In genomic region chr19:18205180-18205915, GRCh38 we compare ENCODE assay signal across 8 cellular contexts. TPM values are rescaled to one million over a fixed set of nuclear protein-coding genes. Genes with fewer than 3 reads are reported as not detected.
DNase-seq lines count a peak whose midpoint lies in the region; ATAC-seq, FAIRE-seq and TF ChIP-seq lines count a peak whose summit lies in the region.

No MANE protein-coding gene starts in this region.

- peaks cover 0 to 11% (median 6%) of the 10 kb centered on the region in 11 experiments; a peak in 13 of 22 replicates for H3K36me3 ChIP-seq in BLaER1 treated with 17β-estradiol and CSF1 and Interleukin-3, amounts not matched to agents 10 nM and 100 nM
- no peaks in the 10 kb centered on the region for H3K36me3 ChIP-seq in astrocyte (ENCODE audit: insufficient read depth, low read length)
- no peaks in the 10 kb centered on the region for H3K36me3 ChIP-seq in parathyroid adenoma (ENCODE audit: control insufficient read depth, insufficient read depth, low read length)

- H3K36me3 Mint-ChIP-seq in astrocyte (ENCODE audit: low read depth, unreplicated experiment) = peaks cover 11% of the 10 kb centered on the region

- peaks cover 0 to 21% (median 8%) of the 10 kb centered on the region in 11 experiments; a peak in 7 of 22 replicates for H4K20me1 ChIP-seq in BLaER1 treated with 17β-estradiol and CSF1 and Interleukin-3, amounts not matched to agents 10 nM and 100 nM
- H4K20me1 ChIP-seq in astrocyte (ENCODE audit: insufficient read depth, low read length) = peaks cover 11% of the 10 kb centered on the region

- peak overlapping the region; percentile 84 to 95 (median 88) for H3K9ac ChIP-seq in BLaER1 treated with 17β-estradiol and CSF1 and Interleukin-3, amounts not matched to agents 10 nM and 100 nM
- H3K9ac ChIP-seq in astrocyte (ENCODE audit: low read length) (peak overlapping the region; percentile 83), parathyroid adenoma (peak overlapping the region; percentile 78)

- peaks cover 2% of the 10 kb centered on the region for H3K4me1 Mint-ChIP-seq in astrocyte (ENCODE audit: low read depth, unreplicated experiment)

- TF ChIP-seq CTCF in astrocyte (IDR thresholded peaks at IDR 0.05; ENCODE audit: insufficient read depth, low read depth, low read length) (no peak), parathyroid adenoma (IDR thresholded peaks at IDR 0.05) (no peak)

- ATAC-seq in left ventricle myocardium superior = peak; percentile 63

- H3K9me3 Mint-ChIP-seq in astrocyte (ENCODE audit: unreplicated experiment) = peaks cover 2% of the 10 kb centered on the region

- peak overlapping the region; percentile 91 for H3K4me3 Mint-ChIP-seq in astrocyte (ENCODE audit: unreplicated experiment)

- peak overlapping the region; percentile 91 for H3K27ac Mint-ChIP-seq in astrocyte (ENCODE audit: unreplicated experiment)

- no peaks in the 10 kb centered on the region for H3K27me3 ChIP-seq in BLaER1 treated with 17β-estradiol and CSF1 and Interleukin-3, amounts not matched to agents 10 nM and 100 nM
- H3K27me3 ChIP-seq in astrocyte (ENCODE audit: insufficient read depth, low read length) (no peaks in the 10 kb centered on the region), parathyroid adenoma (ENCODE audit: control insufficient read depth, insufficient read depth, low read length) (no peaks in the 10 kb centered on the region)

- H3K4me2 ChIP-seq in BLaER1 treated with 17β-estradiol and CSF1 and Interleukin-3, amounts not matched to agents 10 nM and 100 nM = peak overlapping the region; percentile 83 to 100 (median 98)
- H3K4me2 ChIP-seq in astrocyte (ENCODE audit: low read length) = peak overlapping the region; percentile 87
- H3K4me2 ChIP-seq in parathyroid adenoma (ENCODE audit: low read length) = peak overlapping the region; percentile 95

- FAIRE-seq in HTR-8/SVneo (lab: Jason Lieb, UNC) (no peak), astrocyte (lab: Jason Lieb, UNC) (no peak)

- peaks cover 3% of the 10 kb centered on the region for H3K79me2 ChIP-seq in astrocyte (ENCODE audit: insufficient read depth, low read length)
- peaks cover 8% of the 10 kb centered on the region for H3K79me2 ChIP-seq in parathyroid adenoma

- intact Hi-C loops in left ventricle myocardium superior (cut with micrococcal nuclease) = loop anchor here (10.0 kb wide), 1 partner anchor 119 kb away; the partner anchor contains the start of gene LSM4

- peak overlapping the region; percentile 67 to 83 (median 76) for H3K4me3 ChIP-seq in BLaER1 treated with 17β-estradiol and CSF1 and Interleukin-3, amounts not matched to agents 10 nM and 100 nM
- H3K4me3 ChIP-seq in astrocyte (ENCODE audit: insufficient read depth, low read depth, low read length) = peak overlapping the region; percentile 55
- H3K4me3 ChIP-seq in parathyroid adenoma (ENCODE audit: low read depth, low read length) = peak overlapping the region; percentile 65

- H3K9me3 ChIP-seq in BLaER1 treated with 17β-estradiol and CSF1 and Interleukin-3, amounts not matched to agents 10 nM and 100 nM (replicated peaks in 1 of 11) = no peaks in the 10 kb centered on the region
- H3K9me3 ChIP-seq in astrocyte (ENCODE audit: insufficient read depth, low read depth, low read length) (no peaks in the 10 kb centered on the region), parathyroid adenoma (ENCODE audit: control insufficient read depth, low read length) (no peaks in the 10 kb centered on the region)

- H3K27me3 Mint-ChIP-seq in astrocyte (ENCODE audit: low read depth, unreplicated experiment) = peaks cover 5% of the 10 kb centered on the region

- H2AFZ ChIP-seq in astrocyte (ENCODE audit: low read depth, low read length) (peak overlapping the region; percentile 63), parathyroid adenoma (peak overlapping the region; percentile 96)

- H3K4me1 ChIP-seq in BLaER1 treated with 17β-estradiol and CSF1 and Interleukin-3, amounts not matched to agents 10 nM and 100 nM = peaks cover 24 to 51% (median 41%) of the 10 kb centered on the region in 10 experiments
- H3K4me1 ChIP-seq in astrocyte (ENCODE audit: insufficient read depth, low read length) (peaks cover 18% of the 10 kb centered on the region), parathyroid adenoma (peaks cover 2% of the 10 kb centered on the region)

- peak overlapping the region; percentile 79 to 96 (median 91) for H3K27ac ChIP-seq in BLaER1 treated with 17β-estradiol and CSF1 and Interleukin-3, amounts not matched to agents 10 nM and 100 nM
- H3K27ac ChIP-seq in astrocyte (ENCODE audit: low read depth, low read length) (peak overlapping the region; percentile 86), parathyroid adenoma (peak overlapping the region; percentile 93)

- DNase-seq in HTR-8/SVneo (ENCODE audit: insufficient read length, low spot score) (peak; percentile 60), T follicular helper cell (ENCODE audit: low read depth) (peak; percentile 34), astrocyte (ENCODE audit: low read depth) (peak; percentile 56), left ventricle myocardium superior (peak; percentile 91), GM19238 (ENCODE audit: insufficient read length, low spot score) (no peak), GOT3 (lab: John Stamatoyannopoulos, UW) (no peak)

RNA-seq across cellular contexts. Expression of gene RAB3A, which starts 1.5 kb away (rescaled TPM):
- 6.6 and 7.5 TPM in 2 replicates for total RNA-seq in astrocyte
- total RNA-seq in left ventricle myocardium superior = 35.5 TPM

RNA-seq across cellular contexts. Expression of gene MPV17L2, which starts 12.3 kb away (rescaled TPM):
- total RNA-seq in astrocyte (17.7 and 21.8 TPM in 2 replicates), left ventricle myocardium superior (9.0 TPM)

RNA-seq across cellular contexts. Expression of gene PDE4C, which starts 20.9 kb away (rescaled TPM):
- total RNA-seq in astrocyte = 0.64 and 0.70 TPM in 2 replicates
- 1.2 TPM for total RNA-seq in left ventricle myocardium superior

RNA-seq across cellular contexts. Expression of gene IFI30, which starts 31.7 kb away (rescaled TPM):
- total RNA-seq in astrocyte = 0.89 and 2.3 TPM in 2 replicates
- total RNA-seq in left ventricle myocardium superior = 20.6 TPM

RNA-seq across cellular contexts. Expression of gene PIK3R2, which starts 52.4 kb away (rescaled TPM):
- total RNA-seq in astrocyte (58.4 and 60.6 TPM in 2 replicates), left ventricle myocardium superior (29.6 TPM)

Comparison
In these comparisons a context has a peak if more than half of its experiments do, and no peak if none do; other contexts are left out.
1. DNase-seq: peak in HTR-8/SVneo (single experiment), T follicular helper cell (single experiment), astrocyte (single experiment) and left ventricle myocardium superior (single experiment); none in GM19238 (single experiment) and GOT3 (single experiment).
2. Peak in every context shown above with its lines, with median percentiles within 50 percentile points of each other: H3K27ac ChIP-seq, H3K4me2 ChIP-seq, H3K4me3 ChIP-seq and H3K9ac ChIP-seq.